ENCODE assay signal across 16 cellular contexts in genomic region chr12:52245259-52245961, GRCh38. TPM values are rescaled to one million over a fixed set of nuclear protein-coding genes. Genes with fewer than 3 reads are reported as not detected.
DNase-seq lines count a peak whose midpoint lies in the region; ATAC-seq and TF ChIP-seq lines count a peak whose summit lies in the region.
"Had no signal": no experiment of that assay in that cellular context is flagged by ENCODE, and none has a peak within 500 bp of the region (broad histone marks: within the 10 kb centered on the region; RNA-seq: fewer than 3 reads in every experiment).

No MANE protein-coding gene starts in this region.

- intact Hi-C loops in Panc1 (cut with micrococcal nuclease; ENCODE audit: unreplicated experiment) = no loop called here
- intact Hi-C loops in Right ventricle myocardium inferior (cut with DNase I) = no loop called here

- no peaks in the 10 kb centered on the region for H3K36me3 ChIP-seq in BLaER1 treated with 17β-estradiol and CSF1 and Interleukin-3, amounts not matched to agents 10 nM and 100 nM
- H3K36me3 ChIP-seq in Panc1 (ENCODE audit: control insufficient read depth, insufficient read depth, low read length) = no peaks in the 10 kb centered on the region
- H3K36me3 ChIP-seq: heart left ventricle had no signal

- CTCF ChIA-PET in Panc1 (lab: Charles Lee) = no interaction called here

- peaks cover 33 to 59% (median 39%) of the 10 kb centered on the region in 10 experiments for H3K4me1 ChIP-seq in BLaER1 treated with 17β-estradiol and CSF1 and Interleukin-3, amounts not matched to agents 10 nM and 100 nM
- peaks cover 71% of the 10 kb centered on the region for H3K4me1 ChIP-seq in Panc1 (ENCODE audit: control insufficient read depth, insufficient read depth, low read length)

- peak; percentile 20 for TF ChIP-seq CTCF in 22Rv1 (IDR thresholded peaks at IDR 0.05)
- TF ChIP-seq CTCF in Panc1 (IDR thresholded peaks at IDR 0.05) = no peak

- H3K9me3 ChIP-seq in BLaER1 treated with 17β-estradiol and CSF1 and Interleukin-3, amounts not matched to agents 10 nM and 100 nM (replicated peaks in 1 of 11) = no peaks in the 10 kb centered on the region
- no peaks in the 10 kb centered on the region for H3K9me3 ChIP-seq in Panc1 (ENCODE audit: control insufficient read depth, insufficient read depth, low read depth, low read length)
- H3K9me3 ChIP-seq: heart left ventricle had no signal

- in situ Hi-C loops in Panc1 (cut with HindIII; ENCODE audit: low pct_unique_long_range_greater_than_20kb, low sequenced_read_pairs) = no loop called here

- POLR2A ChIA-PET in Panc1 (lab: Charles Lee) = no interaction called here

- H3K9ac ChIP-seq in BLaER1 treated with 17β-estradiol and CSF1 and Interleukin-3, amounts not matched to agents 10 nM and 100 nM = no peak overlapping the region

- H4K20me1 ChIP-seq in BLaER1 treated with 17β-estradiol and CSF1 and Interleukin-3, amounts not matched to agents 10 nM and 100 nM = no peaks in the 10 kb centered on the region

- H3K27ac ChIP-seq in 22Rv1 (no peak overlapping the region), Panc1 (ENCODE audit: low read length) (peak overlapping the region; percentile 78), epithelial cell of prostate (peak overlapping the region; percentile 98)
- peak overlapping the region in 3 of 11 experiments; percentile 6 to 34 (median 29); a peak in 3 of 22 replicates for H3K27ac ChIP-seq in BLaER1 treated with 17β-estradiol and CSF1 and Interleukin-3, amounts not matched to agents 10 nM and 100 nM

- no peak for DNase-seq in Panc1 (ENCODE audit: low read depth, low spot score)
- no peak for DNase-seq in epithelial cell of prostate (ENCODE audit: low read depth, low spot score)
- no peak for DNase-seq in HPDE6-E6E7 (ENCODE audit: extremely low spot score)
- DNase-seq in Right ventricle myocardium inferior (ENCODE audit: missing footprints) = no peak
- DNase-seq: activated CD4-positive, alpha-beta T cell treated with anti-CD3 and anti-CD28 coated beads, Interleukin-2, amount 50 U/mL, for 48 hours; activated naive CD4-positive, alpha-beta T cell treated with anti-CD3 and anti-CD28 coated beads, Interleukin-2, amount 10 ng/mL, durations not matched to agents 7 days and 5 days; CD8-positive, alpha-beta memory T cell; left cardiac atrium; NCI-H2227 treated with DMSO at 0.1 percent for 48 hours had no signal

- ATAC-seq in Panc1 = no peak
- ATAC-seq in HG03565 (IDR thresholded peaks at IDR 0.05; ENCODE audit: unreplicated experiment) = no peak
- no peak for ATAC-seq in HG02852 (IDR thresholded peaks at IDR 0.05; ENCODE audit: unreplicated experiment)
- ATAC-seq in Right ventricle myocardium inferior = no peak

- peaks cover 7 to 17% (median 12%) of the 10 kb centered on the region in 11 experiments; a peak in 21 of 22 replicates for H3K27me3 ChIP-seq in BLaER1 treated with 17β-estradiol and CSF1 and Interleukin-3, amounts not matched to agents 10 nM and 100 nM
- no peaks in the 10 kb centered on the region for H3K27me3 ChIP-seq in Panc1 (ENCODE audit: control insufficient read depth, insufficient read depth, low read length)

- peak overlapping the region; percentile 16 to 94 (median 51); a peak in 19 of 22 replicates for H3K4me2 ChIP-seq in BLaER1 treated with 17β-estradiol and CSF1 and Interleukin-3, amounts not matched to agents 10 nM and 100 nM

- no peak overlapping the region for H3K4me3 ChIP-seq in BLaER1 treated with 17β-estradiol and CSF1 and Interleukin-3, amounts not matched to agents 10 nM and 100 nM
- no peak overlapping the region for H3K4me3 ChIP-seq in Panc1 (ENCODE audit: low read depth in 2 of 2, low read length in 2 of 2)
- H3K4me3 ChIP-seq: heart left ventricle had no signal

- BruUV-seq in Panc1 (replicated peaks; lab: Mats Ljungman, UMichigan) = no TSS peak

RNA-seq across cellular contexts. Expression of gene KRT7, which starts 12.4 kb away (rescaled TPM):
- total RNA-seq in Panc1 (2021; ENCODE audit: unreplicated experiment) = 16.8 TPM
- 19.1 TPM for polyA plus RNA-seq in Panc1 (2012; ENCODE audit: insufficient read length)
- total RNA-seq in Right ventricle myocardium inferior = not detected
- polyA plus RNA-seq: CD8-positive, alpha-beta memory T cell had no signal

RNA-seq across cellular contexts. Expression of gene KRT86, which starts 29.0 kb away (rescaled TPM):
- total RNA-seq in Panc1 (2021; ENCODE audit: unreplicated experiment) (1.1 TPM), Right ventricle myocardium inferior (not detected)
- 1.2 TPM for polyA plus RNA-seq in Panc1 (2012; ENCODE audit: insufficient read length)
- total RNA-seq: heart left ventricle, left cardiac atrium had no signal
- polyA plus RNA-seq: CD8-positive, alpha-beta memory T cell; heart left ventricle had no signal

RNA-seq across cellular contexts. Expression of gene KRT81, which starts 45.9 kb away (rescaled TPM):
- total RNA-seq in Panc1 (2021; ENCODE audit: unreplicated experiment) (0.90 TPM), Right ventricle myocardium inferior (not detected)
- 0.88 TPM for polyA plus RNA-seq in Panc1 (2012; ENCODE audit: insufficient read length)
- total RNA-seq: CD8-positive, alpha-beta memory T cell; heart left ventricle; HT-29; left cardiac atrium; T-helper 1 cell treated with Interleukin-12 subunit alpha and Interleukin-12 subunit beta and Interleukin-4 antibody, amounts not matched to agents 30 ng/mL and 1 ng/mL, for 36 hours had no signal
- polyA plus RNA-seq: CD8-positive, alpha-beta memory T cell; heart left ventricle had no signal

RNA-seq across cellular contexts. Expression of gene KRT80, which starts 53.6 kb away (rescaled TPM):
- total RNA-seq in Panc1 (2021; ENCODE audit: unreplicated experiment) (51.5 TPM), Right ventricle myocardium inferior (not detected)
- 30.3 TPM for polyA plus RNA-seq in Panc1 (2012; ENCODE audit: insufficient read length)
- total RNA-seq: CD8-positive, alpha-beta memory T cell; T-helper 1 cell treated with Interleukin-12 subunit alpha and Interleukin-12 subunit beta and Interleukin-4 antibody, amounts not matched to agents 30 ng/mL and 1 ng/mL, for 36 hours had no signal
- polyA plus RNA-seq: CD8-positive, alpha-beta memory T cell had no signal

Comparison
In these comparisons a context has a peak if more than half of its experiments do, and no peak if none do; other contexts are left out.
1. RNA of gene KRT7, which starts 12.4 kb away (total RNA-seq): 16.8 TPM in Panc1 (single experiment); not detected in Right ventricle myocardium inferior (single experiment); every median in the first group is over 10 times any median in the second.